Comparison of ENCODE assay signal across 8 cellular contexts in the genomic region with DNA sequence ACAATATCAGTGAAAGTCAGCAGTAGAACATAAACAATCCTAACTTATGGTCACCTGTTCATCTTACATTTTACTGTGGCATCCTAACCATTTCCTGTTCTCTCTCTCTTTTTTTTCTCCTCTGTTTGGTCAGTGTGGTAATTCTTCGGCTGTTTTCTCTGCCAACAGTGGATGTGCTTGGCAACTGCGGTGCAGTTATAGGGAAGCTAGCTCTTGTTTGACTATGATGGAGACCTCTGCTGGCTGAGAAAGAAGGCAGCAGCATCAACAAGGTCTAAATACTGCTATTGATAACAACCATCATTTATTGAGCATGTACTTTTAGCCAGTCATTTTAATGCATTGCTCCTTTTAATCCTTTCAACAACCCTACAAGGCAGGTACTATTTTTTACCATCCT. TPM values are rescaled to one million over a fixed set of nuclear protein-coding genes. Genes with fewer than 3 reads are reported as not detected.
DNase-seq lines count a peak whose midpoint lies in the region; ATAC-seq, FAIRE-seq and TF ChIP-seq lines count a peak whose summit lies in the region.

No MANE protein-coding gene starts in this region.

- TF ChIP-seq POLR2A in K562 (conservative IDR thresholded peaks at IDR 0.05), result no peak
- TF ChIP-seq POLR2A in transverse colon (IDR thresholded peaks at IDR 0.05), result no peak

- no peak overlapping the region for H2AFZ ChIP-seq in K562 (ENCODE audit: low read depth, low read length)

- H3K4me1 Mint-ChIP-seq in activated naive CD8-positive, alpha-beta T cell treated with anti-CD3 and anti-CD28 coated beads, Interleukin-2, amount 10 ng/mL, durations not matched to agents 7 days and 5 days, result peaks cover 8% of the 10 kb centered on the region
- H3K4me1 Mint-ChIP-seq in activated naive CD8-positive, alpha-beta T cell treated with anti-CD3 and anti-CD28 coated beads, Interleukin-2, amount 50 U/mL, for 24 hours, result peaks cover 3% of the 10 kb centered on the region
- no peaks in the 10 kb centered on the region for H3K4me1 Mint-ChIP-seq in neural crest cell

- peak in 2 of 3 experiments; percentile 17 to 20; a peak in 2 of 6 replicates for TF ChIP-seq CTCF in K562 (IDR thresholded peaks at IDR 0.05 in 2 of 3, conservative IDR thresholded peaks at IDR 0.05 in 1 of 3; ENCODE audit: insufficient read depth in 2 of 3, low read depth in 1 of 3, low read length in 3 of 3)
- peak; percentile 46 for TF ChIP-seq CTCF in neural crest cell (conservative IDR thresholded peaks at IDR 0.05)
- TF ChIP-seq CTCF in transverse colon (IDR thresholded peaks at IDR 0.05), result no peak

- intact Hi-C loops in K562 (cut with micrococcal nuclease) (no loop called here), transverse colon (cut with DNase I; ENCODE audit: low total_unique reads) (no loop called here)

- FAIRE-seq in K562 (lab: Jason Lieb, UNC), result no peak

- H3K9me3 ChIP-seq in K562 (replicated peaks; ENCODE audit: control insufficient read depth, insufficient read depth, low read depth, low read length) (no peaks in the 10 kb centered on the region), transverse colon (no peaks in the 10 kb centered on the region)

- POLR2A ChIA-PET in activated naive CD8-positive, alpha-beta T cell treated with anti-CD3 and anti-CD28 coated beads, Interleukin-2, amount 10 ng/mL, durations not matched to agents 7 days and 5 days (lab: Charles Lee), result no interaction called here
- POLR2A ChIA-PET in K562 (lab: Yijun Ruan, JAX), result no interaction called here

- 7% methylated on average over 2 of the region's 2 CpGs for WGBS in K562 (ENCODE audit: insufficient coverage, low coverage, missing lambda C conversion rate)
- WGBS in transverse colon (ENCODE audit: low coverage in 1 of 2), 2 donors, result 17 to 18% methylated on average over 2 of the region's 2 CpGs

- no peak overlapping the region for H3K9ac ChIP-seq in K562 (ENCODE audit: insufficient read depth in 1 of 2, low read depth in 2 of 2, low read length in 2 of 2)

- DNase-seq in activated naive CD8-positive, alpha-beta T cell treated with anti-CD3 and anti-CD28 coated beads, Interleukin-2, amount 10 ng/mL, durations not matched to agents 7 days and 5 days, result no peak
- no peak for DNase-seq in activated naive CD8-positive, alpha-beta T cell treated with anti-CD3 and anti-CD28 coated beads, Interleukin-2, amount 50 U/mL, for 24 hours
- DNase-seq in NCI-H2081 (lab: John Stamatoyannopoulos, UW), result peak; percentile 54 to 66
- DNase-seq in K562 (ENCODE audit: extremely low read depth in 1 of 4, low spot score in 3 of 4), result no peak
- DNase-seq in neural crest cell (ENCODE audit: low read depth, low spot score), result no peak
- DNase-seq in transverse colon, result no peak
- DNase-seq in activated T-cell treated with anti-CD3 and anti-CD28 coated beads, Interleukin-2, amount 50 U/mL, for 1 hour, result no peak

- peak; percentile 54 for ATAC-seq in activated naive CD8-positive, alpha-beta T cell treated with anti-CD3 and anti-CD28 coated beads, Interleukin-2, amount 10 ng/mL, durations not matched to agents 7 days and 5 days (ENCODE audit: low read depth)
- ATAC-seq in activated naive CD8-positive, alpha-beta T cell treated with anti-CD3 and anti-CD28 coated beads, Interleukin-2, amount 50 U/mL, for 24 hours, result no peak
- ATAC-seq in K562 (0 out of 3 replicates have a peak, but pooled peaks have one; percentile 42), HG03095 (IDR thresholded peaks at IDR 0.05; ENCODE audit: unreplicated experiment) (no peak)

- no peaks in the 10 kb centered on the region for H4K20me1 ChIP-seq in K562 (replicated peaks; ENCODE audit: control insufficient read depth, insufficient read depth, low read length)

- no peak for TF ChIP-seq RAD21 in K562 (CRISPR knock-in tag; conservative IDR thresholded peaks at IDR 0.05 in 1 of 2, IDR thresholded peaks at IDR 0.05 in 1 of 2)

- no peak overlapping the region for H3K4me3 Mint-ChIP-seq in activated naive CD8-positive, alpha-beta T cell treated with anti-CD3 and anti-CD28 coated beads, Interleukin-2, amount 10 ng/mL, durations not matched to agents 7 days and 5 days
- H3K4me3 Mint-ChIP-seq in activated naive CD8-positive, alpha-beta T cell treated with anti-CD3 and anti-CD28 coated beads, Interleukin-2, amount 50 U/mL, for 24 hours, result no peak overlapping the region
- no peak overlapping the region for H3K4me3 Mint-ChIP-seq in neural crest cell

- H3K27ac ChIP-seq in K562 (ENCODE audit: extremely low read depth, low read depth, low read length) (no peak overlapping the region), transverse colon (no peak overlapping the region)

- H3K9me3 Mint-ChIP-seq in activated naive CD8-positive, alpha-beta T cell treated with anti-CD3 and anti-CD28 coated beads, Interleukin-2, amount 10 ng/mL, durations not matched to agents 7 days and 5 days, result peaks cover 1% of the 10 kb centered on the region
- peaks cover 9% of the 10 kb centered on the region for H3K9me3 Mint-ChIP-seq in activated naive CD8-positive, alpha-beta T cell treated with anti-CD3 and anti-CD28 coated beads, Interleukin-2, amount 50 U/mL, for 24 hours
- peaks cover 4% of the 10 kb centered on the region for H3K9me3 Mint-ChIP-seq in neural crest cell

- H3K4me2 ChIP-seq in K562 (ENCODE audit: insufficient read depth, low read length), result no peak overlapping the region

- H3K27me3 Mint-ChIP-seq in activated naive CD8-positive, alpha-beta T cell treated with anti-CD3 and anti-CD28 coated beads, Interleukin-2, amount 10 ng/mL, durations not matched to agents 7 days and 5 days, result peaks cover 6% of the 10 kb centered on the region
- peaks cover 6% of the 10 kb centered on the region for H3K27me3 Mint-ChIP-seq in activated naive CD8-positive, alpha-beta T cell treated with anti-CD3 and anti-CD28 coated beads, Interleukin-2, amount 50 U/mL, for 24 hours
- peaks cover 73% of the 10 kb centered on the region for H3K27me3 Mint-ChIP-seq in neural crest cell (ENCODE audit: low read depth)

- H3K4me3 ChIP-seq in K562, result no peak overlapping the region
- no peak overlapping the region for H3K4me3 ChIP-seq in transverse colon

- CTCF ChIA-PET in K562 (lab: Yijun Ruan, JAX; ENCODE audit: low intra/inter-chr PET ratio), result no interaction called here

- H3K79me2 ChIP-seq in K562 (ENCODE audit: control insufficient read depth, insufficient read depth, low read length), result no peaks in the 10 kb centered on the region

- TF ChIP-seq EP300 in K562 (IDR thresholded peaks at IDR 0.05; ENCODE audit: low read length) (no peak), transverse colon (IDR thresholded peaks at IDR 0.05; ENCODE audit: low read depth) (no peak)

- in situ Hi-C loops in K562 (cut with MboI), result no loop called here
- in situ Hi-C loops in transverse colon (cut with MboI; ENCODE audit: low pct_ligation_motif_present in 1 of 4, low pct_unique_long_range_greater_than_20kb in 1 of 4, low sequenced_read_pairs in 3 of 4), result no loop called here

- H3K27ac Mint-ChIP-seq in activated naive CD8-positive, alpha-beta T cell treated with anti-CD3 and anti-CD28 coated beads, Interleukin-2, amount 10 ng/mL, durations not matched to agents 7 days and 5 days, result no peak overlapping the region
- no peak overlapping the region for H3K27ac Mint-ChIP-seq in activated naive CD8-positive, alpha-beta T cell treated with anti-CD3 and anti-CD28 coated beads, Interleukin-2, amount 50 U/mL, for 24 hours
- H3K27ac Mint-ChIP-seq in neural crest cell (ENCODE audit: unreplicated experiment), result no peak overlapping the region

- H3K4me1 ChIP-seq in K562 (replicated peaks in 1 of 2; ENCODE audit: control insufficient read depth in 2 of 2, insufficient read depth in 2 of 2, low read length in 2 of 2) (no peaks in the 10 kb centered on the region), transverse colon (no peaks in the 10 kb centered on the region)

- H3K36me3 ChIP-seq in K562 (ENCODE audit: control insufficient read depth, insufficient read depth, low read length) (no peaks in the 10 kb centered on the region), transverse colon (no peaks in the 10 kb centered on the region)

- H3K36me3 Mint-ChIP-seq in activated naive CD8-positive, alpha-beta T cell treated with anti-CD3 and anti-CD28 coated beads, Interleukin-2, amount 10 ng/mL, durations not matched to agents 7 days and 5 days, result peaks cover 2% of the 10 kb centered on the region
- no peaks in the 10 kb centered on the region for H3K36me3 Mint-ChIP-seq in activated naive CD8-positive, alpha-beta T cell treated with anti-CD3 and anti-CD28 coated beads, Interleukin-2, amount 50 U/mL, for 24 hours (ENCODE audit: low read depth)
- H3K36me3 Mint-ChIP-seq in neural crest cell (ENCODE audit: low read depth), result no peaks in the 10 kb centered on the region

- H3K9me1 ChIP-seq in K562 (ENCODE audit: control insufficient read depth, insufficient read depth, low read length), result no peaks in the 10 kb centered on the region

- no peaks in the 10 kb centered on the region for H3K27me3 ChIP-seq in K562 (ENCODE audit: control insufficient read depth in 2 of 2, insufficient read depth in 2 of 2, low read length in 2 of 2)
- H3K27me3 ChIP-seq in transverse colon, result no peaks in the 10 kb centered on the region

- no TSS peak for BruUV-seq in K562 (replicated peaks; lab: Mats Ljungman, UMichigan)

RNA-seq across cellular contexts. Expression of a gene that starts 0.7 kb away (rescaled TPM):
- total RNA-seq in activated naive CD8-positive, alpha-beta T cell treated with anti-CD3 and anti-CD28 coated beads, Interleukin-2, amount 10 ng/mL, durations not matched to agents 7 days and 5 days, result under 1 TPM in 1 of 2 experiments, not detected in 1; 0.30 TPM
- not detected in 2 replicates for total RNA-seq in K562 (2011; cell fraction: chromatin; rRNA removed; ENCODE audit: low replicate concordance)
- total RNA-seq in K562 (2011; cell fraction: nucleolus; rRNA removed), result not detected in 2 replicates
- not detected in 2 replicates for total RNA-seq in K562 (2011; cell fraction: nucleoplasm; rRNA removed)
- total RNA-seq in K562 (2014; rRNA removed), result not detected in 2 replicates
- not detected in 2 replicates for total RNA-seq in K562 (2014; rRNA removed; fragmentation: Illumina TruSeq; extraction: Trizol)
- total RNA-seq in K562 (2015; rRNA removed; fragmentation: Illumina TruSeq; extraction: Trizol), result not detected in 2 replicates
- not detected in 2 replicates for total RNA-seq in K562 (2021)
- not detected in 2 replicates for polyA plus RNA-seq in K562 (2011; rRNA removed)
- not detected in 2 replicates for polyA plus RNA-seq in K562 (2011; cell fraction: cytosol; rRNA removed)
- not detected in 2 replicates for polyA plus RNA-seq in K562 (2011; cell fraction: nucleus; rRNA removed)
- not detected in 2 replicates for polyA plus RNA-seq in K562 (2012)
- not detected in 2 replicates for polyA plus RNA-seq in K562 (2014; fragmentation: Illumina TruSeq; extraction: Trizol)
- not detected for polyA plus RNA-seq in K562 (2014; fragmentation: Nextera tagmentation; extraction: Ambion mirVana)
- not detected in 2 replicates for polyA plus RNA-seq in K562 (2014; rRNA removed)
- polyA minus RNA-seq in K562 (2011; rRNA and poly(A)+ RNA removed), result not detected in 2 replicates
- polyA minus RNA-seq in K562 (2011; cell fraction: cytosol; rRNA and poly(A)+ RNA removed), result not detected in 2 replicates
- polyA minus RNA-seq in K562 (2011; cell fraction: nucleus; rRNA and poly(A)+ RNA removed), result not detected in 2 replicates
- total RNA-seq in neural crest cell, result not detected in 2 replicates
- total RNA-seq in transverse colon, result not detected

RNA-seq across cellular contexts. Expression of a gene that starts 57.8 kb away (rescaled TPM):
- 1 to 10 TPM; 5.1 to 5.3 TPM for total RNA-seq in activated naive CD8-positive, alpha-beta T cell treated with anti-CD3 and anti-CD28 coated beads, Interleukin-2, amount 10 ng/mL, durations not matched to agents 7 days and 5 days
- not detected in 2 replicates for total RNA-seq in K562 (2011; cell fraction: chromatin; rRNA removed; ENCODE audit: low replicate concordance)
- 0.13 and 0.17 TPM in 2 replicates for total RNA-seq in K562 (2011; cell fraction: nucleolus; rRNA removed)
- total RNA-seq in K562 (2011; cell fraction: nucleoplasm; rRNA removed), result 0.23 TPM in 1 of 2 replicates, not detected in the other
- total RNA-seq in K562 (2014; rRNA removed) (0.05 TPM in 1 of 2 replicates, not detected in the other), K562 (2014; rRNA removed; fragmentation: Illumina TruSeq; extraction: Trizol) (0.06 TPM in 1 of 2 replicates, not detected in the other), K562 (2015; rRNA removed; fragmentation: Illumina TruSeq; extraction: Trizol) (0.04 TPM in 1 of 2 replicates, not detected in the other), K562 (2021) (not detected in 2 replicates), neural crest cell (not detected in 2 replicates), transverse colon (not detected)
- polyA plus RNA-seq in K562 (2011; rRNA removed) (0.03 TPM in 1 of 2 replicates, not detected in the other), K562 (2014; fragmentation: Illumina TruSeq; extraction: Trizol) (0.07 TPM in 1 of 2 replicates, not detected in the other), K562 (2014; fragmentation: Nextera tagmentation; extraction: Ambion mirVana) (under 1 TPM; 0.01 to 0.06 TPM), K562 (2014; rRNA removed) (not detected in 2 replicates)
- polyA plus RNA-seq in K562 (2011; cell fraction: cytosol; rRNA removed), result 0.03 TPM in 1 of 2 replicates, not detected in the other
- not detected in 2 replicates for polyA plus RNA-seq in K562 (2011; cell fraction: nucleus; rRNA removed)
- polyA plus RNA-seq in K562 (2012), result 0.46 TPM in 1 of 2 replicates, not detected in the other
- not detected in 2 replicates for polyA minus RNA-seq in K562 (2011; rRNA and poly(A)+ RNA removed)
- not detected in 2 replicates for polyA minus RNA-seq in K562 (2011; cell fraction: cytosol; rRNA and poly(A)+ RNA removed)
- not detected in 2 replicates for polyA minus RNA-seq in K562 (2011; cell fraction: nucleus; rRNA and poly(A)+ RNA removed)

Comparison
In these comparisons a context has a peak if more than half of its experiments do, and no peak if none do; other contexts are left out.
1. ATAC-seq: peak in activated naive CD8-positive, alpha-beta T cell treated with anti-CD3 and anti-CD28 coated beads, Interleukin-2, amount 10 ng/mL, durations not matched to agents 7 days and 5 days (single experiment) and K562 (single experiment); none in activated naive CD8-positive, alpha-beta T cell treated with anti-CD3 and anti-CD28 coated beads, Interleukin-2, amount 50 U/mL, for 24 hours (single experiment) and HG03095 (single experiment).
2. DNase-seq: peak in NCI-H2081 (2 of 2); none in activated naive CD8-positive, alpha-beta T cell treated with anti-CD3 and anti-CD28 coated beads, Interleukin-2, amount 10 ng/mL, durations not matched to agents 7 days and 5 days (single experiment), activated naive CD8-positive, alpha-beta T cell treated with anti-CD3 and anti-CD28 coated beads, Interleukin-2, amount 50 U/mL, for 24 hours (single experiment), K562 (0 of 4), neural crest cell (single experiment), transverse colon (single experiment) and activated T-cell treated with anti-CD3 and anti-CD28 coated beads, Interleukin-2, amount 50 U/mL, for 1 hour (single experiment).
3. CTCF ChIP-seq: peak in K562 (2 of 3) and neural crest cell (single experiment); none in transverse colon (0 of 5).